In genomic region chr19:42951476-42951875, GRCh38 we compare ENCODE assay signal across 18 cellular contexts. TPM values are rescaled to one million over a fixed set of nuclear protein-coding genes. Genes with fewer than 3 reads are reported as not detected.
"Had no signal": no experiment of that assay in that cellular context is flagged by ENCODE, and none has a peak within 500 bp of the region (broad histone marks: within the 10 kb centered on the region; RNA-seq: fewer than 3 reads in every experiment).

No MANE protein-coding gene starts in this region.

RNA-seq across cellular contexts. Expression of gene PSG7, which starts 14.5 kb away (rescaled TPM):
- total RNA-seq: natural killer cell treated with Interleukin-12 subunit alpha and Interleukin-12 subunit beta and Interleukin-15 and Interleukin-18, amount 100 ng/mL, for 72 hours; neural crest cell; omental fat pad; osteocyte; pancreas; posterior vena cava; prostate gland; pulmonary artery endothelial cell; right atrium auricular region; sciatic nerve; smooth muscle cell; spleen; testis; transverse colon; upper lobe of right lung; urinary bladder; uterus had no signal
- polyA plus RNA-seq: pancreas, smooth muscle cell, spleen, urinary bladder had no signal

RNA-seq across cellular contexts. Expression of gene PSG6, which starts 33.8 kb away (rescaled TPM):
- total RNA-seq: natural killer cell treated with Interleukin-12 subunit alpha and Interleukin-12 subunit beta and Interleukin-15 and Interleukin-18, amount 100 ng/mL, for 72 hours; neural crest cell; omental fat pad; osteocyte; pancreas; posterior vena cava; prostate gland; pulmonary artery endothelial cell; right atrium auricular region; sciatic nerve; smooth muscle cell; spleen; suprapubic skin; testis; transverse colon; upper lobe of right lung; urinary bladder; uterus had no signal
- polyA plus RNA-seq: pancreas, smooth muscle cell, spleen, urinary bladder had no signal
